8 cellular contexts compared by ENCODE assay signal in the genomic region with DNA sequence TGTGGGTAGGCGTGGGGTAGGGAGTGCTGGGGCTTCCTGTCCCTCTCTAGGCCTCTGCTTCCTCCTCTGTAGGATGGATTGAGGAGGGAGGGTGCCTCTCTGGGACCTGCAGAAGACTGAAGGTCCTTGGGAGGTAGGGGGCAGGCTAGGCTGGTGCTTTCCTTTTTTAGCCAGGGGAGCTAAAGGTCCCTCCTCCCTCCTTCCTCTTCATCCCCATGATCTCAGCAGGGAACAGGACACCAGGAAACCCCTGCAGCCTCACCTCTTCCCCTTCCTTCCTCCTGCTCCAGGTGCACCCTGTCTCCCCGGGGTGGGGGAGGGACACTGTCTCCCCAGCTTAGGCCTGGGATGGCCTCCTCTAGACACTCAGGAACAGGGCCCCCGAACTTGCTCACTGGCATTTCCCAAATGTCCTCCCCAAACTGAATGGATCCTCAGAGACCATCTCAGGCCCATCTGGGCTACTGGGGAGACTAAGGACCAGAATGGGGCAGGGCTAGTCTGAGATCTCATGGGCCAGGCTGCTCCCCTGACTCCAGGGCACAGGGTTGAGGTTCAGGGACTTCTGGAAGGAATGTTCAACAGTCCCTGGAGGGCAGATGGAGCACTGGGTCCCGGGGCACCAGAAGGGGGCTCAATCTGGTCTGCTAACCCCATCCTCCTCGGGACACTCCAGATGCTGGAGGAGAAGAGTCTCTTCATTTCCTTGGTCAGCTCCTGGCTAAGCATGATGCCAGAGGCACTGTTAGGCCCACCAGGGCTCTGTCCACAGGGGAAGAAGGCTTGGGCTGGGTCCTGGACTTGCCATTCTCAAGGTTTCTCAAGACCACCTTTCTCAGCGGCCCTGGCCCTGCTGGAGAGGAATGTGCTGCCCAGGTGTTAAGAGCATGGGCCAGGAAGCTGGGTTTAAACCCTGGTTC. TPM values are rescaled to one million over a fixed set of nuclear protein-coding genes. Genes with fewer than 3 reads are reported as not detected.
A peak's percentile ranks its signal among the peaks of the same experiment; 100 is the strongest.
DNase-seq lines count a peak whose midpoint lies in the region; ATAC-seq, FAIRE-seq and TF ChIP-seq lines count a peak whose summit lies in the region.

No MANE protein-coding gene starts in this region.

- no peak for DNase-seq in A549 (ENCODE audit: low read depth in 1 of 2, low spot score in 1 of 2)
- DNase-seq in breast epithelium (ENCODE audit: low spot score in 2 of 2) = no peak
- DNase-seq in NCI-H2029 treated with DMSO at 0.1 percent for 48 hours (lab: John Stamatoyannopoulos, UW) = no peak
- no peak for DNase-seq in GM12891 (ENCODE audit: insufficient read length, low spot score)
- DNase-seq in NCI-H510A (lab: John Stamatoyannopoulos, UW) = no peak
- DNase-seq in ACHN = no peak

- intact Hi-C loops in breast epithelium (cut with DNase I; ENCODE audit: low total_unique reads) = no loop called here

- no peak for TF ChIP-seq CTCF in A549 (IDR thresholded peaks at IDR 0.05)
- TF ChIP-seq CTCF in breast epithelium (IDR thresholded peaks at IDR 0.05) = no peak

- H3K27me3 ChIP-seq in HUES6 (ENCODE audit: control insufficient read depth, insufficient read depth, low read length) (no peaks in the 10 kb centered on the region), breast epithelium (no peaks in the 10 kb centered on the region), muscle layer of duodenum (ENCODE audit: low read depth, low read length) (no peaks in the 10 kb centered on the region)

- H3K4me3 ChIP-seq in A549 (no peak overlapping the region; the same call in 2 of the 3 replicates), HUES6 (ENCODE audit: low read depth, low read length) (peak overlapping the region; percentile 72), breast epithelium (peak overlapping the region; percentile 52 to 68 (median 61)), muscle layer of duodenum (ENCODE audit: low read depth in 1 of 2, low read length in 2 of 2) (peak overlapping the region; percentile 60 to 71)

- H3K36me3 ChIP-seq in HUES6 (ENCODE audit: control insufficient read depth, insufficient read depth, low read length) = no peaks in the 10 kb centered on the region
- H3K36me3 ChIP-seq in breast epithelium = no peaks in the 10 kb centered on the region
- H3K36me3 ChIP-seq in muscle layer of duodenum (ENCODE audit: control insufficient read depth in 1 of 2, insufficient read depth in 2 of 2, low read length in 2 of 2) = no peaks in the 10 kb centered on the region

- TF ChIP-seq POLR2A in A549 (IDR thresholded peaks at IDR 0.05; ENCODE audit: low read length) = no peak
- TF ChIP-seq POLR2A in breast epithelium (IDR thresholded peaks at IDR 0.05) = no peak
- TF ChIP-seq POLR2A in GM12891 (IDR thresholded peaks at IDR 0.05; ENCODE audit: low read depth, low read length) = no peak

- FAIRE-seq in A549 (lab: Jason Lieb, UNC) = no peak
- no peak for FAIRE-seq in GM12891 (lab: Jason Lieb, UNC)

- H3K9ac ChIP-seq in HUES6 (ENCODE audit: low read length) = no peak overlapping the region

- H3K9me3 ChIP-seq in A549 = no peaks in the 10 kb centered on the region
- no peaks in the 10 kb centered on the region for H3K9me3 ChIP-seq in HUES6 (ENCODE audit: control insufficient read depth, insufficient read depth, low read depth, low read length)
- no peaks in the 10 kb centered on the region for H3K9me3 ChIP-seq in breast epithelium
- no peaks in the 10 kb centered on the region for H3K9me3 ChIP-seq in muscle layer of duodenum (ENCODE audit: control insufficient read depth in 1 of 2, low read length in 2 of 2)

- POLR2A ChIA-PET in A549 (lab: Yijun Ruan, JAX) = interaction anchor here (0.6 to 1.0 kb wide), 5 partner anchors 8 to 299 kb away, joined by 3 to 5 read pairs (median 3); a partner anchor contains a TSS

- peak overlapping the region; percentile 74 for H3K4me2 ChIP-seq in A549

- CTCF ChIA-PET in A549 (lab: Yijun Ruan, JAX) = interaction anchor here (0.8 to 15.5 kb wide), 11 partner anchors 13 to 153 kb away, joined by 3 to 157 read pairs (median 5); a partner anchor contains a TSS

- ATAC-seq in A549 = no peak

- 60% methylated on average over 6 of the region's 6 CpGs for WGBS in A549 (ENCODE audit: missing lambda C conversion rate)

- H3K4me1 ChIP-seq in A549 (peaks cover 4% of the 10 kb centered on the region; the same call in 1 of the 3 replicates), HUES6 (ENCODE audit: control insufficient read depth, insufficient read depth, low read length) (peaks cover 30% of the 10 kb centered on the region), breast epithelium (no peaks in the 10 kb centered on the region), muscle layer of duodenum (ENCODE audit: control insufficient read depth in 1 of 2, insufficient read depth in 2 of 2, low read length in 2 of 2) (peaks cover 4 to 11% of the 10 kb centered on the region in 2 donors)

- H3K27ac ChIP-seq in A549 (peak overlapping the region in 1 of 2 experiments; percentile 54; a peak in 2 of 6 replicates), HUES6 (ENCODE audit: low read depth, low read length) (no peak overlapping the region), breast epithelium (peak overlapping the region; percentile 45 to 56), muscle layer of duodenum (ENCODE audit: low read length) (peak overlapping the region; percentile 68)

- in situ Hi-C loops in ACHN (cut with HindIII; ENCODE audit: low pct_ligation_motif_present, low pct_unique_long_range_greater_than_20kb, low sequenced_read_pairs) = no loop called here

- TF ChIP-seq EP300 in A549 (IDR thresholded peaks at IDR 0.05) = no peak

- no peak for TF ChIP-seq RAD21 in A549 (conservative IDR thresholded peaks at IDR 0.05 in 1 of 2, IDR thresholded peaks at IDR 0.05 in 1 of 2)

TF ChIP-seq in A549, 52 proteins besides CTCF, POLR2A, EP300 and RAD21 (continues in another document):
- TF ChIP-seq ZSCAN20 (CRISPR knock-in tag; IDR thresholded peaks at IDR 0.05) = no peak
- TF ChIP-seq FOSB (CRISPR knock-in tag; IDR thresholded peaks at IDR 0.05) = no peak

TF ChIP-seq in GM12891, 5 proteins besides CTCF, POLR2A, EP300 and RAD21:
- TF ChIP-seq SPI1 (IDR thresholded peaks at IDR 0.05; ENCODE audit: low read depth, low read length) = no peak
- TF ChIP-seq POU2F2 (IDR thresholded peaks at IDR 0.05; ENCODE audit: low read depth, low read length) = no peak
- TF ChIP-seq TAF1 (IDR thresholded peaks at IDR 0.05; ENCODE audit: low read depth, low read length) = no peak
- TF ChIP-seq PAX5 (IDR thresholded peaks at IDR 0.05; ENCODE audit: insufficient read depth, low read length, severe bottlenecking) = no peak

RNA-seq across cellular contexts. Expression of a gene that starts 8.2 kb away (rescaled TPM):
- 0.06 and 0.11 TPM in 2 replicates for polyA plus RNA-seq in A549 (2011; rRNA removed)
- polyA plus RNA-seq in A549 (2012; cell fraction: cytosol; rRNA removed) = 0.04 and 0.12 TPM in 2 replicates
- polyA plus RNA-seq in A549 (2012; cell fraction: nucleus; rRNA removed) = 0.12 TPM in 1 of 2 replicates, not detected in the other
- polyA plus RNA-seq in A549 (2017; fragmentation: RNase III; extraction: RNeasy Plus Mini Kit Qiagen cat#74134 plus additional on column Dnase treatment) = 0.04 to 0.08 TPM (median 0.06 TPM) in 3 replicates
- 0.33 TPM in 1 of 2 replicates, not detected in the other for polyA minus RNA-seq in A549 (2011; rRNA and poly(A)+ RNA removed)
- 10 to 100 TPM in 1 of 3 donors, 1 to 10 TPM in 2; 6.0 to 15.4 (median 6.9) TPM for total RNA-seq in breast epithelium
- polyA plus RNA-seq in GM12891 (2012; ENCODE audit: low read depth, missing spikeins) = 10.6 TPM

RNA-seq across cellular contexts. Expression of a gene that starts 15.6 kb away (rescaled TPM):
- polyA plus RNA-seq in A549 (2011; rRNA removed) = 45.7 and 46.7 TPM in 2 replicates
- polyA plus RNA-seq in A549 (2012; cell fraction: cytosol; rRNA removed) = 54.0 and 66.1 TPM in 2 replicates
- polyA plus RNA-seq in A549 (2012; cell fraction: nucleus; rRNA removed) = 121 and 140 TPM in 2 replicates
- polyA plus RNA-seq in A549 (2017; fragmentation: RNase III; extraction: RNeasy Plus Mini Kit Qiagen cat#74134 plus additional on column Dnase treatment) = 35.3 to 46.2 TPM (median 43.8 TPM) in 3 replicates
- polyA minus RNA-seq in A549 (2011; rRNA and poly(A)+ RNA removed) = 50.3 and 61.2 TPM in 2 replicates
- total RNA-seq in breast epithelium = 10 to 100 TPM; 60.0 to 70.4 (median 63.9) TPM
- 48.5 TPM for polyA plus RNA-seq in GM12891 (2012; ENCODE audit: low read depth, missing spikeins)

RNA-seq across cellular contexts. Expression of a gene that starts 32.4 kb away (rescaled TPM):
- polyA plus RNA-seq in A549 (2011; rRNA removed) = 28.8 and 33.4 TPM in 2 replicates
- polyA plus RNA-seq in A549 (2012; cell fraction: cytosol; rRNA removed) = 58.4 and 73.6 TPM in 2 replicates
- 162 and 204 TPM in 2 replicates for polyA plus RNA-seq in A549 (2012; cell fraction: nucleus; rRNA removed)
- 48.5 to 54.3 TPM (median 48.5 TPM) in 3 replicates for polyA plus RNA-seq in A549 (2017; fragmentation: RNase III; extraction: RNeasy Plus Mini Kit Qiagen cat#74134 plus additional on column Dnase treatment)
- polyA minus RNA-seq in A549 (2011; rRNA and poly(A)+ RNA removed) = 49.9 and 61.5 TPM in 2 replicates
- total RNA-seq in breast epithelium = 100 to 1,000 TPM in 1 of 3 donors, 10 to 100 TPM in 2; 56.3 to 108 (median 78.6) TPM
- 48.1 TPM for polyA plus RNA-seq in GM12891 (2012; ENCODE audit: low read depth, missing spikeins)

RNA-seq across cellular contexts. Expression of a gene that starts 35.2 kb away (rescaled TPM):
- polyA plus RNA-seq in A549 (2011; rRNA removed) (4.9 and 5.5 TPM in 2 replicates), A549 (2017; fragmentation: RNase III; extraction: RNeasy Plus Mini Kit Qiagen cat#74134 plus additional on column Dnase treatment) (9.4 to 9.6 TPM (median 9.5 TPM) in 3 replicates)
- 15.0 and 22.1 TPM in 2 replicates for polyA plus RNA-seq in A549 (2012; cell fraction: cytosol; rRNA removed)
- polyA plus RNA-seq in A549 (2012; cell fraction: nucleus; rRNA removed) = 19.8 and 27.2 TPM in 2 replicates
- polyA minus RNA-seq in A549 (2011; rRNA and poly(A)+ RNA removed) = 4.1 and 5.1 TPM in 2 replicates
- 10 to 100 TPM in 1 of 3 donors, 1 to 10 TPM in 2; 9.5 to 16.7 (median 9.6) TPM for total RNA-seq in breast epithelium
- polyA plus RNA-seq in GM12891 (2012; ENCODE audit: low read depth, missing spikeins) = 6.3 TPM

RNA-seq across cellular contexts. Expression of a gene that starts 54.4 kb away (rescaled TPM):
- polyA plus RNA-seq in A549 (2011; rRNA removed) (0.03 TPM in 1 of 2 replicates, not detected in the other), A549 (2017; fragmentation: RNase III; extraction: RNeasy Plus Mini Kit Qiagen cat#74134 plus additional on column Dnase treatment) (not detected in 3 replicates)
- 0.01 and 0.04 TPM in 2 replicates for polyA plus RNA-seq in A549 (2012; cell fraction: cytosol; rRNA removed)
- 0.04 and 0.07 TPM in 2 replicates for polyA plus RNA-seq in A549 (2012; cell fraction: nucleus; rRNA removed)
- 0.25 TPM in 1 of 2 replicates, not detected in the other for polyA minus RNA-seq in A549 (2011; rRNA and poly(A)+ RNA removed)
- under 1 TPM; under 0.01 to 0.59 (median 0.16) TPM for total RNA-seq in breast epithelium
- 0.04 TPM for polyA plus RNA-seq in GM12891 (2012; ENCODE audit: low read depth, missing spikeins)
